ENCODE assay signal across 9 cellular contexts in the genomic region with DNA sequence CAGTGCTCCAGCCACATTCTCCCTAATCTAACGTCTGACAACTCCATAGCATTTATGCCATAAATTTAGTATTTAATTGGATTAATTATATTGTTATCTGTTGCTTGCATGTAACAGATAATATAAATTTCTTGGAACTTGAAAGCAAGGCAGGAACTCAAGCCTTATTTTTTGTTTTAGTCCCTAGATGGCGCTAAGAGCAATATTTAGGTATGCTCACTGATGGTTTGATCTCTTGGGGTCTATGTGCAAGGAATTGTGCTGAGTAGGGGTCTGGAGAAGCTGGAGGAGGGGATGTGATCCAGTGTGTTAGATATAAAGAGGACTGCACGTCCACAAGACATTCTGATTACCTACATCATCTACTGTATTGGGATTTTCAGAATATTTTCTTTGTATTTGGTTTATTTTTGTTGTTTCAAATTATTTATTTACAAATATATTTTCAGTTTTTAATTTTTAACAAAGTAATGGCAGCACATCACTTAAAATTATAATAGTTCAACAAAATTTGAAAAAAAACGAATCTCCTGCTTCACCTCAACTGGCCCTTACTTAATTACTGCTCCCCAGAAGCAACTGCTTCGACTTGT. TPM values are rescaled to one million over a fixed set of nuclear protein-coding genes. Genes with fewer than 3 reads are reported as not detected.
A peak's percentile ranks its signal among the peaks of the same experiment; 100 is the strongest.
DNase-seq lines count a peak whose midpoint lies in the region; ATAC-seq and TF ChIP-seq lines count a peak whose summit lies in the region.
"Had no signal": no experiment of that assay in that cellular context is flagged by ENCODE, and none has a peak within 500 bp of the region (broad histone marks: within the 10 kb centered on the region; RNA-seq: fewer than 3 reads in every experiment).

No MANE protein-coding gene starts in this region.

- 60% methylated on average over 2 of the region's 5 CpGs; no CpG with 5 or more reads in 1 of the 2 experiments for WGBS in IMR-90 (ENCODE audit: extremely low coverage in 2 of 2, insufficient read length in 1 of 2), 2 experiments

- no peaks in the 10 kb centered on the region for H3K9me3 Mint-ChIP-seq in activated naive CD8-positive, alpha-beta T cell treated with anti-CD3 and anti-CD28 coated beads for 36 hours

- H3K27ac ChIP-seq in IMR-90 (ENCODE audit: insufficient read depth, low read length) (no peak overlapping the region), RWPE1 (no peak overlapping the region), left lung (no peak overlapping the region)

- H3K9me3 ChIP-seq in IMR-90 (ENCODE audit: control insufficient read depth, insufficient read depth, low read length) (no peaks in the 10 kb centered on the region), left lung (no peaks in the 10 kb centered on the region)

- H3K9ac ChIP-seq in IMR-90 (ENCODE audit: low read depth, low read length) = no peak overlapping the region

- H2BK120ac ChIP-seq in IMR-90 (ENCODE audit: low read depth, low read length) = no peak overlapping the region

- in situ Hi-C loops in IMR-90 (cut with MboI; ENCODE audit: low sequenced_read_pairs) = no loop called here

- H3K14ac ChIP-seq in IMR-90 (replicated peaks; ENCODE audit: low read depth, low read length) = no peak overlapping the region

- POLR2A ChIA-PET in IMR-90 (lab: Charles Lee; ENCODE audit: unreplicated experiment) = no interaction called here
- POLR2A ChIA-PET in RWPE1 (lab: Yijun Ruan, JAX; ENCODE audit: low non-redundant PET) = no interaction called here

- H3K4me3 ChIP-seq in IMR-90 (ENCODE audit: insufficient read depth, low read depth, low read length) = no peak overlapping the region
- H3K4me3 ChIP-seq in left lung = no peak overlapping the region

- H3K36me3 Mint-ChIP-seq in activated naive CD8-positive, alpha-beta T cell treated with anti-CD3 and anti-CD28 coated beads for 36 hours = no peaks in the 10 kb centered on the region

- H3K4me2 ChIP-seq in IMR-90 (ENCODE audit: low read depth, low read length) = no peak overlapping the region

- no peak overlapping the region for H3K23ac ChIP-seq in IMR-90 (ENCODE audit: low read depth, low read length)

- no peak overlapping the region for H3K4ac ChIP-seq in IMR-90 (ENCODE audit: low read depth, low read length)

- TF ChIP-seq POLR2A in IMR-90 (IDR thresholded peaks at IDR 0.05; ENCODE audit: low read depth, low read length) = no peak

- H2AFZ ChIP-seq in IMR-90 (replicated peaks; ENCODE audit: low read length, poor library complexity) = no peak overlapping the region

- H4K91ac ChIP-seq in IMR-90 (ENCODE audit: insufficient read depth, low read depth, low read length) = no peak overlapping the region

- CTCF ChIA-PET in IMR-90 (lab: Yijun Ruan, JAX) (no interaction called here), RWPE1 (lab: Yijun Ruan, JAX) (no interaction called here)

- H3K27me3 ChIP-seq in IMR-90 (ENCODE audit: control insufficient read depth, insufficient read depth, low read length) (no peaks in the 10 kb centered on the region), left lung (peaks cover 0 to 18% of the 10 kb centered on the region in 2 donors)

- H3K36me3 ChIP-seq in IMR-90 (ENCODE audit: control insufficient read depth, insufficient read depth, low read length) (no peaks in the 10 kb centered on the region), left lung (no peaks in the 10 kb centered on the region)

- peaks cover 17% of the 10 kb centered on the region for H3K27me3 Mint-ChIP-seq in activated naive CD8-positive, alpha-beta T cell treated with anti-CD3 and anti-CD28 coated beads for 36 hours

- no peak overlapping the region for H4K5ac ChIP-seq in IMR-90 (ENCODE audit: low read depth, low read length)

- no peak overlapping the region for H2BK15ac ChIP-seq in IMR-90 (ENCODE audit: low read depth, low read length)

- H3K4me1 Mint-ChIP-seq in activated naive CD8-positive, alpha-beta T cell treated with anti-CD3 and anti-CD28 coated beads for 36 hours = no peaks in the 10 kb centered on the region

- no peak overlapping the region for H4K8ac ChIP-seq in IMR-90 (ENCODE audit: low read depth in 2 of 2, low read length in 2 of 2)

- no TSS peak for BruUV-seq in IMR-90 (replicated peaks; lab: Mats Ljungman, UMichigan)

- H3K4me1 ChIP-seq in IMR-90 (ENCODE audit: control insufficient read depth, insufficient read depth, low read length) = no peaks in the 10 kb centered on the region
- no peaks in the 10 kb centered on the region for H3K4me1 ChIP-seq in left lung

- H2AK5ac ChIP-seq in IMR-90 (ENCODE audit: low read depth, low read length) = no peak overlapping the region

- no peak overlapping the region for H2BK20ac ChIP-seq in IMR-90 (ENCODE audit: low read depth, low read length)

- peak; percentile 33 for TF ChIP-seq CTCF in IMR-90 (conservative IDR thresholded peaks at IDR 0.05; ENCODE audit: low read depth, low read length)
- peak; percentile 42 for TF ChIP-seq CTCF in RWPE1 (conservative IDR thresholded peaks at IDR 0.05; ENCODE audit: low read depth)
- TF ChIP-seq CTCF in left lung (IDR thresholded peaks at IDR 0.05) = peak in 1 of 2 donors; percentile 20

- no peak overlapping the region for H2AK9ac ChIP-seq in IMR-90 (replicated peaks; ENCODE audit: low read depth, low read length, poor library complexity)

- no peak overlapping the region for H2BK5ac ChIP-seq in IMR-90 (ENCODE audit: low read depth, low read length, poor library complexity, severe bottlenecking)

- no peaks in the 10 kb centered on the region for H3K9me1 ChIP-seq in IMR-90 (ENCODE audit: insufficient read depth, low read length)

- no peak overlapping the region for H3K27ac Mint-ChIP-seq in activated naive CD8-positive, alpha-beta T cell treated with anti-CD3 and anti-CD28 coated beads for 36 hours

- ATAC-seq in IMR-90 (ENCODE audit: low read depth) = no peak
- no peak for ATAC-seq in GM18868 (IDR thresholded peaks at IDR 0.05; ENCODE audit: unreplicated experiment)
- no peak for ATAC-seq in left lung

- DNase-seq in DMS53 (lab: John Stamatoyannopoulos, UW) (peak; percentile 76), IMR-90 (no peak), RWPE1 (ENCODE audit: low spot score) (no peak), kidney glomerular epithelial cell (lab: John Stamatoyannopoulos, UW) (peak; percentile 1), left lung (no peak), globus pallidus (ENCODE audit: low spot score) (no peak)
- DNase-seq in activated naive CD8-positive, alpha-beta T cell treated with anti-CD3 and anti-CD28 coated beads for 36 hours = no peak
- DNase-seq: activated CD4-positive, CD25-positive, alpha-beta regulatory T cell had no signal

- no peak overlapping the region for H3K18ac ChIP-seq in IMR-90 (ENCODE audit: low read depth, low read length)

- no peak for TF ChIP-seq RAD21 in IMR-90 (IDR thresholded peaks at IDR 0.05; ENCODE audit: low read length)

- no peaks in the 10 kb centered on the region for H3K79me1 ChIP-seq in IMR-90 (ENCODE audit: low read depth in 1 of 2, low read length in 2 of 2)

- H3K56ac ChIP-seq in IMR-90 (ENCODE audit: extremely low read depth, insufficient read depth, low read length) = no peak overlapping the region

- no peak overlapping the region for H3K4me3 Mint-ChIP-seq in activated naive CD8-positive, alpha-beta T cell treated with anti-CD3 and anti-CD28 coated beads for 36 hours

- H4K20me1 ChIP-seq in IMR-90 (ENCODE audit: insufficient read depth, low read length) = no peaks in the 10 kb centered on the region

- intact Hi-C loops in IMR-90 (cut with micrococcal nuclease) = no loop called here
- intact Hi-C loops in left lung (cut with DNase I) = no loop called here

- dilution Hi-C loops in IMR-90 (cut with HindIII; ENCODE audit: low sequenced_read_pairs, unreplicated experiment) = no loop called here

TF ChIP-seq in IMR-90, 13 proteins besides CTCF, POLR2A, EP300 and RAD21:
- TF ChIP-seq, protein P1, sequence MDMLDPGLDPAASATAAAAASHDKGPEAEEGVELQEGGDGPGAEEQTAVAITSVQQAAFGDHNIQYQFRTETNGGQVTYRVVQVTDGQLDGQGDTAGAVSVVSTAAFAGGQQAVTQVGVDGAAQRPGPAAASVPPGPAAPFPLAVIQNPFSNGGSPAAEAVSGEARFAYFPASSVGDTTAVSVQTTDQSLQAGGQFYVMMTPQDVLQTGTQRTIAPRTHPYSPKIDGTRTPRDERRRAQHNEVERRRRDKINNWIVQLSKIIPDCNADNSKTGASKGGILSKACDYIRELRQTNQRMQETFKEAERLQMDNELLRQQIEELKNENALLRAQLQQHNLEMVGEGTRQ (IDR thresholded peaks at IDR 0.05; ENCODE audit: low read depth, low read length) = no peak
- TF ChIP-seq SMC3 (IDR thresholded peaks at IDR 0.05; ENCODE audit: low read depth, low read length) (no peak), MAFK (IDR thresholded peaks at IDR 0.05; ENCODE audit: low read depth, low read length) (no peak), CHD1 (IDR thresholded peaks at IDR 0.05; ENCODE audit: low read depth, low read length) (no peak), FOS (IDR thresholded peaks at IDR 0.05; ENCODE audit: low read depth, low read length) (no peak)

RNA-seq across cellular contexts. Expression of gene KATNAL2, which starts 32.8 kb away (rescaled TPM):
- total RNA-seq in IMR-90 (2012; rRNA removed) = 0.90 and 1.4 TPM in 2 replicates
- polyA plus RNA-seq in IMR-90 (2012; rRNA removed) = 1.4 and 2.3 TPM in 2 replicates
- polyA plus RNA-seq in IMR-90 (2012; cell fraction: cytosol; rRNA removed) = 0.66 and 0.84 TPM in 2 replicates
- polyA plus RNA-seq in IMR-90 (2012; cell fraction: nucleus; rRNA removed; ENCODE audit: low replicate concordance) = 1.9 and 11.4 TPM in 2 replicates
- total RNA-seq in left lung = 1 to 10 TPM; 2.4 to 4.2 TPM
- total RNA-seq in activated naive CD8-positive, alpha-beta T cell treated with anti-CD3 and anti-CD28 coated beads for 36 hours = 1 to 10 TPM; 1.3 to 1.6 TPM

RNA-seq across cellular contexts. Expression of gene PIAS2, which starts 32.9 kb away (rescaled TPM):
- total RNA-seq in IMR-90 (2012; rRNA removed) = 25.3 and 28.9 TPM in 2 replicates
- 11.7 and 15.1 TPM in 2 replicates for polyA plus RNA-seq in IMR-90 (2012; rRNA removed)
- 3.7 and 4.3 TPM in 2 replicates for polyA plus RNA-seq in IMR-90 (2012; cell fraction: cytosol; rRNA removed)
- polyA plus RNA-seq in IMR-90 (2012; cell fraction: nucleus; rRNA removed; ENCODE audit: low replicate concordance) = 1.8 and 17.8 TPM in 2 replicates
- total RNA-seq in left lung = 10 to 100 TPM; 30.4 to 31.3 TPM
- 10 to 100 TPM; 37.4 to 38.8 TPM for total RNA-seq in activated naive CD8-positive, alpha-beta T cell treated with anti-CD3 and anti-CD28 coated beads for 36 hours

Comparison
In these comparisons a context has a peak if more than half of its experiments do, and no peak if none do; other contexts are left out.
1. DNase-seq: peak in DMS53 (single experiment) and kidney glomerular epithelial cell (single experiment); none in IMR-90 (single experiment), RWPE1 (single experiment), left lung (0 of 2), activated naive CD8-positive, alpha-beta T cell treated with anti-CD3 and anti-CD28 coated beads for 36 hours (single experiment) and globus pallidus (single experiment).